Comparison of ENCODE assay signal across 1 cellular context in the genomic region with DNA sequence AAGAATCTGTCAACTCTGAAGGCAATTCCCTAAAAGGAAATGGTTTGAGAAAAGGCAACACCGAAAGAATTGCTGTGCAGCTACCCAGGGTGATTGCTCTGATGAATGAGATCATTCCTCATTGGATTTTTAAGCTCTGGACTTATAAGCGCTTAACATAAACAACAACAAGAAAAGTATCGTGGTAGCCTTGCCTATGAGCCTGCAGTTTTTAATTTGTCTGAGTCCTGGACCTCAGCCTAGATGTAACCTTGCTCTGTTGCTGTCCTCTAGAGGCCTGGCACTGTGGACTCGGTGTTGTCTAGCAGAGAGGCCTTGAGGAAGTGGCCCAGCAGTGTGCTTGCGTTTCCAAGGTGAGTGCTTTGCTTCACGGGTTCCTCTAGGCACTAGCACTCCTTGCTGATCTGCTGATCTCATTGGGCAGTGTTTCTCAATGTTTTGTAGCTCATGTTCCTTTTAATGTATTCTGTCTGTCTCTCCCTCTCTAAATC.
TF ChIP-seq lines count a peak whose summit lies in the region.

No MANE protein-coding gene starts in this region.

TF ChIP-seq in H1, 55 proteins besides CTCF, POLR2A, EP300 and RAD21:
- TF ChIP-seq BCL11A (IDR thresholded peaks at IDR 0.05; ENCODE audit: low read depth in 2 of 2, low read length in 2 of 2) (no peak), TEAD4 (IDR thresholded peaks at IDR 0.05; ENCODE audit: low read depth, low read length) (no peak), GABPA (IDR thresholded peaks at IDR 0.05; ENCODE audit: borderline replicate concordance, insufficient read depth, low read length) (no peak), HDAC6 (IDR thresholded peaks at IDR 0.05; ENCODE audit: low read depth, low read length) (no peak), CEBPB (IDR thresholded peaks at IDR 0.05; ENCODE audit: low read depth, low read length) (no peak), POU5F1 (IDR thresholded peaks at IDR 0.05; ENCODE audit: low read depth, low read length) (no peak), ASH2L (IDR thresholded peaks at IDR 0.05; ENCODE audit: low read length) (no peak), SP1 (IDR thresholded peaks at IDR 0.05; ENCODE audit: low read depth, low read length) (no peak), HDAC2 (IDR thresholded peaks at IDR 0.05; ENCODE audit: borderline replicate concordance in 1 of 2, low read depth in 2 of 2, low read length in 2 of 2) (no peak)
